In the genomic region with DNA sequence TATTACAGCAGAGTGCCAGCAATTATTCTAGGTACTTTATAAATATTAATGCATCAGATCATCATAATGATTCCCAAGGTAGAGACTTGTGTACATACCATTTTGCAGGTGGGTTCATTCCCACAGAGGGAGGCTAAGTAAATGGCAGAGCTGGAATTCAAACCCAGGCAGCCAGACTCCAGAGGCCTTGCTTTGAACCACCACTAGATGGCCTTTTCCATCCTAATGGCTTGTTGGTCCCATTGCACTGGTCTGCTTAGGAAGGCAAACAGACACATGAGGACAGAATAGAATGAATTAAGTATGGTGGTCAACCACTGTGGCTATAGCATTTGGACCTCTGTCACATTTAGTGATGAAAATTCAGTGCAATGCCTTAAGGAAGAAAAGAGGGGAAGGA, we compare ENCODE assay signal across 8 cellular contexts.
DNase-seq lines count a peak whose midpoint lies in the region; ATAC-seq and TF ChIP-seq lines count a peak whose summit lies in the region.

No MANE protein-coding gene starts in this region.

- intact Hi-C loops in colonic mucosa (cut with DNase I): loop anchor here (5.0 kb wide), 1 partner anchor 110 kb away; no protein-coding TSS in a partner anchor

- ATAC-seq in GM21526 (IDR thresholded peaks at IDR 0.05; ENCODE audit: low FRiP score, unreplicated experiment): peak; percentile 87

- H3K4me1 ChIP-seq in colonic mucosa: no peaks in the 10 kb centered on the region

- no peaks in the 10 kb centered on the region for H3K36me3 ChIP-seq in colonic mucosa

- no peaks in the 10 kb centered on the region for H3K27me3 ChIP-seq in colonic mucosa

- H3K9me3 ChIP-seq in colonic mucosa: no peaks in the 10 kb centered on the region

- H3K9ac ChIP-seq in colonic mucosa (ENCODE audit: low read depth in 2 of 2, low read length in 2 of 2): no peak overlapping the region

- DNase-seq in ELF-1 (ENCODE audit: low read depth, low spot score) (peak; percentile 44), HuH-7 (ENCODE audit: low spot score) (peak; percentile 9), colonic mucosa (no peak), NCI-H345 treated with DMSO at 0.1 percent for 48 hours (lab: John Stamatoyannopoulos, UW; ENCODE audit: unreplicated experiment) (no peak), NCI-H1105 (lab: John Stamatoyannopoulos, UW) (no peak), NCI-H774 (lab: John Stamatoyannopoulos, UW) (no peak)
- no peak for DNase-seq in activated naive CD4-positive, alpha-beta T cell (lab: John Stamatoyannopoulos, UW)

- no peak overlapping the region for H3K4me3 ChIP-seq in colonic mucosa

- no peak overlapping the region for H3K27ac ChIP-seq in colonic mucosa

- TF ChIP-seq CTCF in colonic mucosa (IDR thresholded peaks at IDR 0.05): peak; percentile 37

Comparison
In these comparisons a context has a peak if more than half of its experiments do, and no peak if none do; other contexts are left out.
1. DNase-seq: peak in ELF-1 (single experiment) and HuH-7 (single experiment); none in colonic mucosa (single experiment), NCI-H345 treated with DMSO at 0.1 percent for 48 hours (single experiment), NCI-H1105 (single experiment), activated naive CD4-positive, alpha-beta T cell (0 of 4) and NCI-H774 (single experiment).